7 cellular contexts compared by ENCODE assay signal in the genomic region with DNA sequence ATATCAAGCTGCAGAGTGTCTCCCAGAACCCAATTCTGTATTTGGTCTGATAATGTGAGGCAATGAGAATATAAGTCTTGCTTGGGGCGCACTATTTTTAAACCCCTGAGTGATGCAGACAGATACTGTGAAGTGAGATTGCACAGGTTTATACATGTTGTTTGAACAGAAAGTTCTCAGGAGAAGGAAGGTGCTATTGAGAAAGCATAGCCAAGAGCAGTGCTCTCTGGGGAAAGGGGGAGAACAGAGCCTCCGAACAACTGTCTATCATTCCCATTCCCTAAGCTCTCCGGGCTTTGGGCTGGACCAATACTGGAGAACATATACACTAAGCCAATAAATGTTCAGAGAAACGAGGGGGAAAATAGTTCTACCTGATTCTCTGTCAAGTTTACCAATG.
"Had no signal": no experiment of that assay in that cellular context is flagged by ENCODE, and none has a peak within 500 bp of the region (broad histone marks: within the 10 kb centered on the region; RNA-seq: fewer than 3 reads in every experiment).

No MANE protein-coding gene starts in this region.

- H3K27ac ChIP-seq: stomach, thyroid gland, uterus had no signal

- H3K4me1 ChIP-seq: stomach, thyroid gland, uterus had no signal

- ATAC-seq: left lobe of liver had no signal

- H3K4me3 ChIP-seq: stomach, thyroid gland, uterus had no signal

- H3K9me3 ChIP-seq: stomach, thyroid gland, uterus had no signal

- H3K36me3 ChIP-seq: stomach, thyroid gland, uterus had no signal

- H3K27me3 ChIP-seq: stomach, thyroid gland, uterus had no signal

- DNase-seq: activated CD4-positive, alpha-beta memory T cell treated with anti-CD3 and anti-CD28 coated beads, Interleukin-2, amount 10 ng/mL, durations not matched to agents 7 days and 5 days; activated gamma-delta T cell; activated T-cell treated with anti-CD3 and anti-CD28 coated beads, Interleukin-2, amount 50 U/mL, for 48 hours; stomach; uterus had no signal
